1 cellular context compared by ENCODE assay signal in genomic region chr1:48743480-48743879, GRCh38.
TF ChIP-seq lines count a peak whose summit lies in the region.

No MANE protein-coding gene starts in this region.

TF ChIP-seq in HepG2, 621 proteins besides CTCF, POLR2A, EP300 and RAD21 (continued from another document):
- TF ChIP-seq ZBTB39 (CRISPR knock-in tag; IDR thresholded peaks at IDR 0.05), result no peak
- no peak for TF ChIP-seq SNAPC2 (CRISPR knock-in tag; IDR thresholded peaks at IDR 0.05)
TF ChIP-seq in HepG2: peak in this region for 0.
